ENCODE assay signal across 2 cellular contexts in genomic region chr2:21812766-21813165, GRCh38.
A peak's percentile ranks its signal among the peaks of the same experiment; 100 is the strongest.
TF ChIP-seq lines count a peak whose summit lies in the region.

No MANE protein-coding gene starts in this region.

TF ChIP-seq in H1, 55 proteins besides CTCF, POLR2A, EP300 and RAD21:
- TF ChIP-seq SP4 (IDR thresholded peaks at IDR 0.05; ENCODE audit: low read length), result no peak
- 0 out of 2 replicates have a peak, but pooled peaks have one; percentile 14 for TF ChIP-seq TEAD4 (IDR thresholded peaks at IDR 0.05; ENCODE audit: low read depth, low read length)
- TF ChIP-seq CEBPB (IDR thresholded peaks at IDR 0.05; ENCODE audit: low read depth, low read length), result no peak

TF ChIP-seq in liver, 16 proteins besides CTCF, POLR2A, EP300 and RAD21:
- TF ChIP-seq TAF1 (conservative IDR thresholded peaks at IDR 0.05), result no peak
- peak; percentile 83 for TF ChIP-seq REST (IDR thresholded peaks at IDR 0.05)
TF ChIP-seq in liver: peak in this region for 1.
